In genomic region chr2:33900610-33901009, GRCh38 we compare ENCODE assay signal across 7 cellular contexts.
"Had no signal": no experiment of that assay in that cellular context is flagged by ENCODE, and none has a peak within 500 bp of the region (broad histone marks: within the 10 kb centered on the region; RNA-seq: fewer than 3 reads in every experiment).

No MANE protein-coding gene starts in this region.

- H3K27ac Mint-ChIP-seq: IgD-negative memory B cell had no signal

- H3K27ac ChIP-seq: HL-60 had no signal

- H3K4me3 ChIP-seq: K562 had no signal

- DNase-seq: IMR-90, KBM-7, KG1 had no signal

- H3K4me3 Mint-ChIP-seq: IgD-negative memory B cell had no signal

- ATAC-seq: HepG2, K562 had no signal
